ENCODE assay signal across 21 cellular contexts in the genomic region with DNA sequence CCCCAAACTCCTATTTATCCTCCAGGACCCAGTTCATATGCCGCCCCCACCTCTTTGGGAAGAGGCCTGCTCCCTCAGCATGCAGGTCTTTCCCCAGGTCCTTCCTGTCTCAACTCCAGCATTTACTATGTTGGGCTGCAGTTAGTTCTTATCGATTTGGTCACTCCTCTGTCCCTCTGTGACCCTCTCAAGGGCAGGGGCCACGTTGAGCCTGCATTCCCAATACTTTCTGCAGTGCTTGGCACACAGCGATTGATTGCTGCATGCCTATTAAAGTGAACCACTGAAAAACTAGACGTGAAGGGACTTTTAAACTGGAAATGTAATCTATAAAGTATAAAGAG.
A peak's percentile ranks its signal among the peaks of the same experiment; 100 is the strongest.
DNase-seq lines count a peak whose midpoint lies in the region; ATAC-seq, FAIRE-seq and TF ChIP-seq lines count a peak whose summit lies in the region.
"Had no signal": no experiment of that assay in that cellular context is flagged by ENCODE, and none has a peak within 500 bp of the region (broad histone marks: within the 10 kb centered on the region; RNA-seq: fewer than 3 reads in every experiment).

No MANE protein-coding gene starts in this region.

- FAIRE-seq in small intestine (lab: Jason Lieb, UNC) = no peak

- H3K4me3 Mint-ChIP-seq in activated T-cell treated with anti-CD3 and anti-CD28 coated beads, Interleukin-2, amount 50 U/mL, for 24 hours = peak overlapping the region; percentile 12
- H3K4me3 Mint-ChIP-seq in stimulated activated naive CD8-positive, alpha-beta T cell treated with anti-CD3 and anti-CD28 coated beads, Interleukin-15, amount 100 ng/mL, for 72 hours = peak overlapping the region; percentile 70 to 72

- H3K36me3 Mint-ChIP-seq in activated T-cell treated with anti-CD3 and anti-CD28 coated beads, Interleukin-2, amount 50 U/mL, for 24 hours (ENCODE audit: low read depth) = no peaks in the 10 kb centered on the region
- peaks cover 0 to 28% of the 10 kb centered on the region in 2 donors for H3K36me3 Mint-ChIP-seq in activated naive CD4-positive, alpha-beta T cell treated with anti-CD3 and anti-CD28 coated beads, Interleukin-2, amount 50 U/mL, for 72 hours

- H3K9me3 ChIP-seq in liver (ENCODE audit: control insufficient read depth in 4 of 4, low read length in 3 of 4) (no peaks in the 10 kb centered on the region), small intestine (ENCODE audit: control insufficient read depth, low read depth) (no peaks in the 10 kb centered on the region)
- H3K9me3 ChIP-seq: heart right ventricle, psoas muscle had no signal

- peaks cover 3 to 14% (median 9%) of the 10 kb centered on the region in 4 donors for H3K4me1 ChIP-seq in liver (ENCODE audit: control insufficient read depth in 4 of 4, insufficient read depth in 4 of 4, low read length in 3 of 4)
- peaks cover 0 to 2% of the 10 kb centered on the region in 2 donors for H3K4me1 ChIP-seq in small intestine (ENCODE audit: control insufficient read depth in 2 of 2, insufficient read depth in 1 of 2, low read depth in 1 of 2, low read length in 1 of 2)

- H3K36me3 ChIP-seq in liver (ENCODE audit: control insufficient read depth in 4 of 4, insufficient read depth in 3 of 4, low read depth in 1 of 4, low read length in 3 of 4) = no peaks in the 10 kb centered on the region
- H3K36me3 ChIP-seq in small intestine (ENCODE audit: control insufficient read depth in 2 of 2, insufficient read depth in 2 of 2, low read length in 2 of 2) = no peaks in the 10 kb centered on the region
- H3K36me3 ChIP-seq: heart right ventricle had no signal

- peaks cover under 1% of the 10 kb centered on the region for H3K9me3 Mint-ChIP-seq in activated T-cell treated with anti-CD3 and anti-CD28 coated beads, Interleukin-2, amount 50 U/mL, for 24 hours
- peaks cover 0 to 5% of the 10 kb centered on the region in 2 donors for H3K9me3 Mint-ChIP-seq in activated naive CD4-positive, alpha-beta T cell treated with anti-CD3 and anti-CD28 coated beads, Interleukin-2, amount 50 U/mL, for 72 hours
- H3K9me3 Mint-ChIP-seq in stimulated activated naive CD8-positive, alpha-beta T cell treated with anti-CD3 and anti-CD28 coated beads, Interleukin-15, amount 100 ng/mL, for 72 hours = peaks cover 0 to 1% of the 10 kb centered on the region in 2 donors

- no peak for TF ChIP-seq CTCF in liver (IDR thresholded peaks at IDR 0.05; ENCODE audit: low read depth, low read length, missing input control)

- DNase-seq in activated T-cell treated with anti-CD3 and anti-CD28 coated beads, Interleukin-2, amount 50 U/mL, for 24 hours = no peak
- no peak for DNase-seq in activated T-cell treated with anti-CD3 and anti-CD28 coated beads, Interleukin-2, amount 50 U/mL, for 48 hours
- no peak for DNase-seq in activated naive CD4-positive, alpha-beta T cell treated with anti-CD3 and anti-CD28 coated beads, Interleukin-2, amount 50 U/mL, for 72 hours (ENCODE audit: low spot score in 2 of 2)
- DNase-seq in stimulated activated naive CD8-positive, alpha-beta T cell treated with anti-CD3 and anti-CD28 coated beads, Interleukin-15, amount 100 ng/mL, for 72 hours = no peak
- no peak for DNase-seq in small intestine
- DNase-seq: ACHN; activated CD4-positive, CD25-positive, alpha-beta regulatory T cell; amniotic stem cell; caudate nucleus; DMS53; heart right ventricle; NCI-H1436; NCI-H774; OCI-M1; psoas muscle; trophoblast cell had no signal

- no peaks in the 10 kb centered on the region for H3K27me3 ChIP-seq in liver (ENCODE audit: control insufficient read depth in 4 of 4, insufficient read depth in 4 of 4, low read length in 3 of 4)
- no peaks in the 10 kb centered on the region for H3K27me3 ChIP-seq in small intestine (ENCODE audit: control insufficient read depth in 2 of 2, insufficient read depth in 2 of 2, low read length in 2 of 2)
- H3K27me3 ChIP-seq: heart right ventricle had no signal

- H3K4me1 Mint-ChIP-seq in activated T-cell treated with anti-CD3 and anti-CD28 coated beads, Interleukin-2, amount 50 U/mL, for 24 hours (ENCODE audit: low read depth) = peaks cover 82% of the 10 kb centered on the region
- H3K4me1 Mint-ChIP-seq in stimulated activated naive CD8-positive, alpha-beta T cell treated with anti-CD3 and anti-CD28 coated beads, Interleukin-15, amount 100 ng/mL, for 72 hours = peaks cover 75% of the 10 kb centered on the region

- peak overlapping the region; percentile 6 to 28 for H3K27ac ChIP-seq in liver (ENCODE audit: low read depth in 1 of 2, low read length in 2 of 2)
- peak overlapping the region in 1 of 2 donors; percentile 48 for H3K27ac ChIP-seq in small intestine (ENCODE audit: low read depth in 1 of 2, low read length in 1 of 2)
- H3K27ac ChIP-seq: C4-2B, psoas muscle had no signal

- peak in 1 of 2 donors; percentile 69 for TF ChIP-seq RAD21 in liver (IDR thresholded peaks at IDR 0.05)

- ATAC-seq in activated naive CD4-positive, alpha-beta T cell treated with anti-CD3 and anti-CD28 coated beads, Interleukin-2, amount 50 U/mL, for 72 hours = no peak
- ATAC-seq in stimulated activated naive CD8-positive, alpha-beta T cell treated with anti-CD3 and anti-CD28 coated beads, Interleukin-15, amount 100 ng/mL, for 72 hours = no peak
- no peak for ATAC-seq in HG02981 (IDR thresholded peaks at IDR 0.05; ENCODE audit: unreplicated experiment)
- ATAC-seq in activated CD4-positive, CD25-positive, alpha-beta regulatory T cell treated with anti-CD3 and anti-CD28 coated beads, Interleukin-2, amount 50 U/mL, for 24 hours = no peak
- ATAC-seq: psoas muscle had no signal

- no peaks in the 10 kb centered on the region for H3K27me3 Mint-ChIP-seq in activated T-cell treated with anti-CD3 and anti-CD28 coated beads, Interleukin-2, amount 50 U/mL, for 24 hours
- no peaks in the 10 kb centered on the region for H3K27me3 Mint-ChIP-seq in stimulated activated naive CD8-positive, alpha-beta T cell treated with anti-CD3 and anti-CD28 coated beads, Interleukin-15, amount 100 ng/mL, for 72 hours

- H3K27ac Mint-ChIP-seq in activated T-cell treated with anti-CD3 and anti-CD28 coated beads, Interleukin-2, amount 50 U/mL, for 24 hours = peak overlapping the region; percentile 96
- H3K27ac Mint-ChIP-seq in activated naive CD4-positive, alpha-beta T cell treated with anti-CD3 and anti-CD28 coated beads, Interleukin-2, amount 50 U/mL, for 72 hours = peak overlapping the region; percentile 89 to 99
- H3K27ac Mint-ChIP-seq in stimulated activated naive CD8-positive, alpha-beta T cell treated with anti-CD3 and anti-CD28 coated beads, Interleukin-15, amount 100 ng/mL, for 72 hours = peak overlapping the region; percentile 40 to 72

- H3K9ac ChIP-seq in liver (ENCODE audit: low read depth in 1 of 2, low read length in 2 of 2) = no peak overlapping the region

- H3K4me3 ChIP-seq in liver (ENCODE audit: low read depth in 1 of 3, low read length in 3 of 3) (no peak overlapping the region), small intestine (ENCODE audit: low read depth in 1 of 2, low read length in 2 of 2) (no peak overlapping the region)
- H3K4me3 ChIP-seq: heart right ventricle, lung, psoas muscle had no signal

- 45% methylated on average over 5 of the region's 5 CpGs for WGBS in liver
- WGBS in small intestine, 3 donors = 63 to 72% (median 63%) methylated on average over 5 of the region's 5 CpGs

TF ChIP-seq in liver, 16 proteins besides CTCF, POLR2A, EP300 and RAD21:
- TF ChIP-seq, protein P1, sequence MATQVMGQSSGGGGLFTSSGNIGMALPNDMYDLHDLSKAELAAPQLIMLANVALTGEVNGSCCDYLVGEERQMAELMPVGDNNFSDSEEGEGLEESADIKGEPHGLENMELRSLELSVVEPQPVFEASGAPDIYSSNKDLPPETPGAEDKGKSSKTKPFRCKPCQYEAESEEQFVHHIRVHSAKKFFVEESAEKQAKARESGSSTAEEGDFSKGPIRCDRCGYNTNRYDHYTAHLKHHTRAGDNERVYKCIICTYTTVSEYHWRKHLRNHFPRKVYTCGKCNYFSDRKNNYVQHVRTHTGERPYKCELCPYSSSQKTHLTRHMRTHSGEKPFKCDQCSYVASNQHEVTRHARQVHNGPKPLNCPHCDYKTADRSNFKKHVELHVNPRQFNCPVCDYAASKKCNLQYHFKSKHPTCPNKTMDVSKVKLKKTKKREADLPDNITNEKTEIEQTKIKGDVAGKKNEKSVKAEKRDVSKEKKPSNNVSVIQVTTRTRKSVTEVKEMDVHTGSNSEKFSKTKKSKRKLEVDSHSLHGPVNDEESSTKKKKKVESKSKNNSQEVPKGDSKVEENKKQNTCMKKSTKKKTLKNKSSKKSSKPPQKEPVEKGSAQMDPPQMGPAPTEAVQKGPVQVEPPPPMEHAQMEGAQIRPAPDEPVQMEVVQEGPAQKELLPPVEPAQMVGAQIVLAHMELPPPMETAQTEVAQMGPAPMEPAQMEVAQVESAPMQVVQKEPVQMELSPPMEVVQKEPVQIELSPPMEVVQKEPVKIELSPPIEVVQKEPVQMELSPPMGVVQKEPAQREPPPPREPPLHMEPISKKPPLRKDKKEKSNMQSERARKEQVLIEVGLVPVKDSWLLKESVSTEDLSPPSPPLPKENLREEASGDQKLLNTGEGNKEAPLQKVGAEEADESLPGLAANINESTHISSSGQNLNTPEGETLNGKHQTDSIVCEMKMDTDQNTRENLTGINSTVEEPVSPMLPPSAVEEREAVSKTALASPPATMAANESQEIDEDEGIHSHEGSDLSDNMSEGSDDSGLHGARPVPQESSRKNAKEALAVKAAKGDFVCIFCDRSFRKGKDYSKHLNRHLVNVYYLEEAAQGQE (IDR thresholded peaks at IDR 0.05) = no peak
- TF ChIP-seq GABPA (IDR thresholded peaks at IDR 0.05 in 1 of 2, conservative IDR thresholded peaks at IDR 0.05 in 1 of 2) (no peak), TAF1 (conservative IDR thresholded peaks at IDR 0.05) (no peak), YY1 (IDR thresholded peaks at IDR 0.05) (no peak), EGR1 (IDR thresholded peaks at IDR 0.05; ENCODE audit: low read depth in 2 of 2) (no peak), FOXA1 (IDR thresholded peaks at IDR 0.05) (no peak), JUND (IDR thresholded peaks at IDR 0.05) (no peak), HNF4G (IDR thresholded peaks at IDR 0.05) (peak; percentile 21), FOXA2 (IDR thresholded peaks at IDR 0.05) (no peak), HNF4A (conservative IDR thresholded peaks at IDR 0.05) (peak; percentile 57 to 70), SP1 (IDR thresholded peaks at IDR 0.05) (peak; percentile 65), RXRA (IDR thresholded peaks at IDR 0.05) (peak; percentile 73 to 94), NR2F2 (IDR thresholded peaks at IDR 0.05) (no peak)
- TF ChIP-seq, protein P2, sequence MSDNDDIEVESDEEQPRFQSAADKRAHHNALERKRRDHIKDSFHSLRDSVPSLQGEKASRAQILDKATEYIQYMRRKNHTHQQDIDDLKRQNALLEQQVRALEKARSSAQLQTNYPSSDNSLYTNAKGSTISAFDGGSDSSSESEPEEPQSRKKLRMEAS (IDR thresholded peaks at IDR 0.05) = peak; percentile 54
- TF ChIP-seq, protein P3, sequence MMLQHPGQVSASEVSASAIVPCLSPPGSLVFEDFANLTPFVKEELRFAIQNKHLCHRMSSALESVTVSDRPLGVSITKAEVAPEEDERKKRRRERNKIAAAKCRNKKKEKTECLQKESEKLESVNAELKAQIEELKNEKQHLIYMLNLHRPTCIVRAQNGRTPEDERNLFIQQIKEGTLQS (IDR thresholded peaks at IDR 0.05) = peak; percentile 41
